8 cellular contexts compared by ENCODE assay signal in genomic region chr19:41225238-41226052, GRCh38. TPM values are rescaled to one million over a fixed set of nuclear protein-coding genes. Genes with fewer than 3 reads are reported as not detected.
DNase-seq lines count a peak whose midpoint lies in the region; ATAC-seq and TF ChIP-seq lines count a peak whose summit lies in the region.

No MANE protein-coding gene starts in this region.

- H3K36me3 Mint-ChIP-seq in activated T-cell treated with anti-CD3 and anti-CD28 coated beads, Interleukin-2, amount 50 U/mL, for 24 hours (ENCODE audit: low read depth): no peaks in the 10 kb centered on the region

- peaks cover 61% of the 10 kb centered on the region for H3K4me1 ChIP-seq in osteoblast (ENCODE audit: insufficient read depth, low read length)

- H3K4me3 ChIP-seq in fibroblast of villous mesenchyme (ENCODE audit: low read depth, low read length) (peak overlapping the region; percentile 45), osteoblast (ENCODE audit: insufficient read depth, low read length) (peak overlapping the region; percentile 64)

- H2AFZ ChIP-seq in osteoblast (ENCODE audit: low read length): no peak overlapping the region

- H3K36me3 ChIP-seq in osteoblast (ENCODE audit: insufficient read depth, low read length): peaks cover 77% of the 10 kb centered on the region

- H3K4me3 Mint-ChIP-seq in activated T-cell treated with anti-CD3 and anti-CD28 coated beads, Interleukin-2, amount 50 U/mL, for 24 hours: peak overlapping the region; percentile 74

- peak; percentile 58 for DNase-seq in activated naive CD4-positive, alpha-beta T cell treated with Interleukin-2 at 50 U/mL for 16 hours
- no peak for DNase-seq in activated naive CD4-positive, alpha-beta T cell (lab: John Stamatoyannopoulos, UW)
- no peak for DNase-seq in activated T-cell treated with anti-CD3 and anti-CD28 coated beads, Interleukin-2, amount 50 U/mL, for 24 hours
- DNase-seq in fibroblast of villous mesenchyme (ENCODE audit: low read depth) (peak; percentile 99), osteoblast (ENCODE audit: insufficient read length, low spot score, missing footprints) (peak; percentile 98), ureter (ENCODE audit: low spot score) (peak; percentile 60), NCI-H526 treated with DMSO at 0.1 percent for 48 hours (lab: John Stamatoyannopoulos, UW) (no peak)

- H3K27me3 ChIP-seq in osteoblast (ENCODE audit: insufficient read depth, low read length): no peaks in the 10 kb centered on the region

- no peaks in the 10 kb centered on the region for H3K9me3 ChIP-seq in osteoblast (ENCODE audit: low read depth, low read length)

- peaks cover 3% of the 10 kb centered on the region for H4K20me1 ChIP-seq in osteoblast (ENCODE audit: insufficient read depth, low read length)

- H3K4me2 ChIP-seq in osteoblast (ENCODE audit: insufficient read depth, low read length): peak overlapping the region; percentile 74

- H3K27ac ChIP-seq in osteoblast (ENCODE audit: low read depth, low read length): peak overlapping the region; percentile 95

- H3K9me3 Mint-ChIP-seq in activated T-cell treated with anti-CD3 and anti-CD28 coated beads, Interleukin-2, amount 50 U/mL, for 24 hours: no peaks in the 10 kb centered on the region

- ATAC-seq in HG03097 (IDR thresholded peaks at IDR 0.05; ENCODE audit: low FRiP score, unreplicated experiment): no peak

- peaks cover 28% of the 10 kb centered on the region for H3K4me1 Mint-ChIP-seq in activated T-cell treated with anti-CD3 and anti-CD28 coated beads, Interleukin-2, amount 50 U/mL, for 24 hours (ENCODE audit: low read depth)

- TF ChIP-seq CTCF in fibroblast of villous mesenchyme (IDR thresholded peaks at IDR 0.05; ENCODE audit: insufficient read depth, low read depth, low read length): no peak
- no peak for TF ChIP-seq CTCF in osteoblast (IDR thresholded peaks at IDR 0.05; ENCODE audit: extremely low read depth, low read depth, low read length)

- peaks cover 32% of the 10 kb centered on the region for H3K27me3 Mint-ChIP-seq in activated T-cell treated with anti-CD3 and anti-CD28 coated beads, Interleukin-2, amount 50 U/mL, for 24 hours

- H3K79me2 ChIP-seq in osteoblast (ENCODE audit: insufficient read depth, low read length): peaks cover 74% of the 10 kb centered on the region

- peak overlapping the region; percentile 92 for H3K27ac Mint-ChIP-seq in activated T-cell treated with anti-CD3 and anti-CD28 coated beads, Interleukin-2, amount 50 U/mL, for 24 hours

RNA-seq across cellular contexts. Expression of gene AXL, which starts 6.4 kb away (rescaled TPM):
- total RNA-seq in fibroblast of villous mesenchyme: 360 and 363 TPM in 2 replicates
- 355 and 368 TPM in 2 replicates for total RNA-seq in osteoblast
- total RNA-seq in ureter: 40.1 TPM

RNA-seq across cellular contexts. Expression of gene CYP2S1, which starts 32.4 kb away (rescaled TPM):
- 1.6 and 1.7 TPM in 2 replicates for total RNA-seq in fibroblast of villous mesenchyme
- total RNA-seq in osteoblast: not detected in 2 replicates
- 13.2 TPM for total RNA-seq in ureter

RNA-seq across cellular contexts. Expression of gene HNRNPUL1, which starts 38.7 kb away (rescaled TPM):
- total RNA-seq in fibroblast of villous mesenchyme (123 and 128 TPM in 2 replicates), osteoblast (113 and 114 TPM in 2 replicates), ureter (183 TPM)

Comparison
In these comparisons a context has a peak if more than half of its experiments do, and no peak if none do; other contexts are left out.
1. DNase-seq: peak in activated naive CD4-positive, alpha-beta T cell treated with Interleukin-2 at 50 U/mL for 16 hours (single experiment), fibroblast of villous mesenchyme (single experiment), osteoblast (single experiment) and ureter (single experiment); none in activated naive CD4-positive, alpha-beta T cell (0 of 4), activated T-cell treated with anti-CD3 and anti-CD28 coated beads, Interleukin-2, amount 50 U/mL, for 24 hours (single experiment) and NCI-H526 treated with DMSO at 0.1 percent for 48 hours (single experiment).